ENCODE assay signal across 22 cellular contexts in genomic region chr2:27094353-27094984, GRCh38.
"Had no signal": no experiment of that assay in that cellular context is flagged by ENCODE, and none has a peak within 500 bp of the region (broad histone marks: within the 10 kb centered on the region; RNA-seq: fewer than 3 reads in every experiment).

No MANE protein-coding gene starts in this region.

- H3K36me3 ChIP-seq: brain microvascular endothelial cell, cardiac muscle cell had no signal

- H3K4me3 Mint-ChIP-seq: activated B cell treated with CpG ODN at 0.5 μM for 24 hours; activated CD4-positive, alpha-beta T cell treated with anti-CD3 and anti-CD28 coated beads, Interleukin-2, amount 10 ng/mL, durations not matched to agents 24 days and 14 days; activated CD8-positive, alpha-beta memory T cell treated with anti-CD3 and anti-CD28 coated beads, Interleukin-2, amount 10 ng/mL, durations not matched to agents 7 days and 5 days; activated naive CD4-positive, alpha-beta T cell treated with anti-CD3 and anti-CD28 coated beads for 36 hours; activated naive CD8-positive, alpha-beta T cell treated with anti-CD3 and anti-CD28 coated beads for 36 hours; activated T-cell treated with anti-CD3 and anti-CD28 coated beads, Interleukin-2, amount 50 U/mL, for 24 hours had no signal

- H3K36me3 Mint-ChIP-seq: activated CD8-positive, alpha-beta memory T cell treated with anti-CD3 and anti-CD28 coated beads, Interleukin-2, amount 10 ng/mL, durations not matched to agents 7 days and 5 days; activated naive CD8-positive, alpha-beta T cell treated with anti-CD3 and anti-CD28 coated beads for 36 hours had no signal

- H3K4me3 ChIP-seq: cardiac muscle cell had no signal

- H3K27ac Mint-ChIP-seq: activated B cell treated with CpG ODN at 0.5 μM for 24 hours; activated CD4-positive, alpha-beta T cell treated with anti-CD3 and anti-CD28 coated beads, Interleukin-2, amount 10 ng/mL, durations not matched to agents 24 days and 14 days; activated CD8-positive, alpha-beta memory T cell treated with anti-CD3 and anti-CD28 coated beads, Interleukin-2, amount 10 ng/mL, durations not matched to agents 7 days and 5 days; activated naive CD4-positive, alpha-beta T cell treated with anti-CD3 and anti-CD28 coated beads for 36 hours; activated naive CD8-positive, alpha-beta T cell treated with anti-CD3 and anti-CD28 coated beads for 36 hours; activated T-cell treated with anti-CD3 and anti-CD28 coated beads, Interleukin-2, amount 50 U/mL, for 24 hours had no signal

- H3K27me3 Mint-ChIP-seq: activated B cell treated with CpG ODN at 0.5 μM for 24 hours; activated CD4-positive, alpha-beta T cell treated with anti-CD3 and anti-CD28 coated beads, Interleukin-2, amount 10 ng/mL, durations not matched to agents 24 days and 14 days; activated CD8-positive, alpha-beta memory T cell treated with anti-CD3 and anti-CD28 coated beads, Interleukin-2, amount 10 ng/mL, durations not matched to agents 7 days and 5 days; activated naive CD8-positive, alpha-beta T cell treated with anti-CD3 and anti-CD28 coated beads for 36 hours; activated T-cell treated with anti-CD3 and anti-CD28 coated beads, Interleukin-2, amount 50 U/mL, for 24 hours had no signal

- DNase-seq: activated B cell treated with CpG ODN at 0.5 μM for 24 hours; activated CD4-positive, alpha-beta T cell treated with anti-CD3 and anti-CD28 coated beads for 1 hour; activated CD4-positive, alpha-beta T cell treated with anti-CD3 and anti-CD28 coated beads, Interleukin-2, amount 10 ng/mL, durations not matched to agents 24 days and 14 days; activated CD4-positive, alpha-beta T cell treated with anti-CD3 and anti-CD28 coated beads, Interleukin-2, amount 50 U/mL, for 48 hours; activated CD8-positive, alpha-beta memory T cell treated with anti-CD3 and anti-CD28 coated beads, Interleukin-2, amount 10 ng/mL, durations not matched to agents 7 days and 5 days; activated gamma-delta T cell; activated naive CD4-positive, alpha-beta T cell treated with anti-CD3 and anti-CD28 coated beads for 36 hours; activated naive CD8-positive, alpha-beta T cell treated with anti-CD3 and anti-CD28 coated beads for 36 hours; activated T-cell treated with anti-CD3 and anti-CD28 coated beads, Interleukin-2, amount 50 U/mL, for 24 hours; brain microvascular endothelial cell; KG1; NCI-H1092 treated with DMSO at 0.1 percent for 48 hours; NCI-H1436; NCI-H1694 treated with DMSO at 0.1 percent for 48 hours; NCI-H2081; NCI-H510A treated with DMSO at 0.1 percent for 48 hours; NCI-H69; PC-3; SIG-M5; T-helper 2 cell; T1000 had no signal

- ATAC-seq: activated CD8-positive, alpha-beta memory T cell treated with anti-CD3 and anti-CD28 coated beads, Interleukin-2, amount 10 ng/mL, durations not matched to agents 7 days and 5 days; PC-3 had no signal

- H3K9me3 Mint-ChIP-seq: activated B cell treated with CpG ODN at 0.5 μM for 24 hours; activated CD4-positive, alpha-beta T cell treated with anti-CD3 and anti-CD28 coated beads, Interleukin-2, amount 10 ng/mL, durations not matched to agents 24 days and 14 days; activated naive CD4-positive, alpha-beta T cell treated with anti-CD3 and anti-CD28 coated beads for 36 hours; activated naive CD8-positive, alpha-beta T cell treated with anti-CD3 and anti-CD28 coated beads for 36 hours; activated T-cell treated with anti-CD3 and anti-CD28 coated beads, Interleukin-2, amount 50 U/mL, for 24 hours had no signal

- H3K27me3 ChIP-seq: brain microvascular endothelial cell, cardiac muscle cell had no signal

- H3K27ac ChIP-seq: brain microvascular endothelial cell, cardiac muscle cell had no signal
